16 cellular contexts compared by ENCODE assay signal in the genomic region with DNA sequence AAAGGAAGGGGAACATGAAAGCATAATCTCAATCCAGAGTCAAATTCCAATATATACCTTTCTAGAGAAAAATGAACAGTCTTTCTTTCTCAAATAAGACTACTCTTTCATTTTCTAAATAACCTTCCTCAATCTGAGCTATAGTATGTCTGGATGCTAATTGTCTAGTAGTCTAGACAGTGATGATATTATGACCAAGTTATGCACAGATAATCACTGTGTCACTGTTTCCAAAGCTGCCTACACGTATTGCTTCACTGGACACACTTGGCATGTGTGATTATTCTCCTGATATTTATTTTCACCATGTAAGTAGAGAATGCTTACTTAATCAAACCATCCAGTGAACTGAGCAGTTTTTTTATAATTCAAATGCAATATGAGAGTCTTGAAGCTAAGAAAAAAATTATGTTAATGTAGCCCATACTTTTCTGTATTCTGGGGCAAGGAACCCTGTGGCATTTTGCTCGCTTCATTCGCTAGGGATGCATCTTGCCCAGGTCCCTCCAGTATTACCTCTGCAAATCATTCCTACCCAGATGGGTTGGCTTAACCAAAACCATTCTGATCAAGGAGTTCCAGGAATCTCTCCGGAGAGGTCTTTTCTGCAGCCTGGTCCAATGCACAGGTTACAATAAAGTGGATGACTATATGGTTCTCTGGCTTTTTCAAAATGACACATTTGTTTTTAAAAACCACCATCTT.
DNase-seq lines count a peak whose midpoint lies in the region; ATAC-seq, FAIRE-seq and TF ChIP-seq lines count a peak whose summit lies in the region.
"Had no signal": no experiment of that assay in that cellular context is flagged by ENCODE, and none has a peak within 500 bp of the region (broad histone marks: within the 10 kb centered on the region; RNA-seq: fewer than 3 reads in every experiment).

No MANE protein-coding gene starts in this region.

- peak; percentile 22 for DNase-seq in EL
- peak; percentile 67 for DNase-seq in RCC 7860 (ENCODE audit: low spot score)
- peak; percentile 89 for DNase-seq in fibroblast of gingiva (ENCODE audit: low read depth)
- peak; percentile 66 to 92 for DNase-seq in trophoblast cell
- no peak for DNase-seq in occipital lobe (lab: John Stamatoyannopoulos, UW)
- DNase-seq in nephron progenitor cell: no peak
- DNase-seq: amygdala; CD4-positive, alpha-beta T cell; left colon; naive thymus-derived CD4-positive, alpha-beta T cell; NCI-H1436; NCI-H446 treated with DMSO at 0.1 percent for 48 hours; retina had no signal

- H3K27ac Mint-ChIP-seq in nephron progenitor cell: no peak overlapping the region
- H3K27ac Mint-ChIP-seq: CD4-positive, alpha-beta T cell; GM23338; naive thymus-derived CD4-positive, alpha-beta T cell had no signal

- H3K79me1 ChIP-seq in trophoblast cell (ENCODE audit: low read length): no peaks in the 10 kb centered on the region

- H4K91ac ChIP-seq in trophoblast cell (ENCODE audit: low read depth, low read length): no peak overlapping the region

- no peak overlapping the region for H3K4me2 ChIP-seq in trophoblast cell (ENCODE audit: low read length)
- H3K4me2 ChIP-seq: GM23338 had no signal

- no peak overlapping the region for H2AK5ac ChIP-seq in trophoblast cell (ENCODE audit: low read length)

- no peaks in the 10 kb centered on the region for H3K36me3 Mint-ChIP-seq in nephron progenitor cell (ENCODE audit: low read depth)

- H2AFZ ChIP-seq in trophoblast cell (ENCODE audit: insufficient read depth, low read length, poor library complexity): no peak overlapping the region
- H2AFZ ChIP-seq: GM23338 had no signal

- no CpG with 5 or more reads among the region's 4 CpGs for WGBS in trophoblast cell (ENCODE audit: extremely low coverage, insufficient coverage, insufficient read length)

- peaks cover 2% of the 10 kb centered on the region for H3K9me3 ChIP-seq in trophoblast cell (ENCODE audit: insufficient read depth, low read depth, low read length)

- no peak overlapping the region for H2BK12ac ChIP-seq in trophoblast cell (ENCODE audit: low read length)

- no peaks in the 10 kb centered on the region for H3K4me1 Mint-ChIP-seq in nephron progenitor cell
- H3K4me1 Mint-ChIP-seq: GM23338 had no signal

- no peak overlapping the region for H3K27ac ChIP-seq in trophoblast cell (ENCODE audit: low read depth, low read length)
- H3K27ac ChIP-seq: VCaP had no signal

- H3K27me3 ChIP-seq in trophoblast cell (ENCODE audit: insufficient read depth, low read length): no peaks in the 10 kb centered on the region

- H2BK120ac ChIP-seq in trophoblast cell (ENCODE audit: insufficient read depth, low read length, poor library complexity): no peak overlapping the region

- no peak overlapping the region for H3K4ac ChIP-seq in trophoblast cell (ENCODE audit: low read depth, low read length)

- H3K4me1 ChIP-seq in trophoblast cell (ENCODE audit: control insufficient read depth in 1 of 2, insufficient read depth in 2 of 2, low read length in 2 of 2): peaks cover 0 to 2% of the 10 kb centered on the region in 2 experiments

- H3K4me3 ChIP-seq in trophoblast cell (ENCODE audit: low read depth, low read length): no peak overlapping the region
- H3K4me3 ChIP-seq: GM23338 had no signal

- TF ChIP-seq CTCF in nephron progenitor cell (IDR thresholded peaks at IDR 0.05): no peak

- no peak overlapping the region for H4K12ac ChIP-seq in trophoblast cell (ENCODE audit: low read depth, low read length)

- no peaks in the 10 kb centered on the region for H3K9me3 Mint-ChIP-seq in nephron progenitor cell
- H3K9me3 Mint-ChIP-seq: CD4-positive, alpha-beta T cell; GM23338 had no signal

- peak; percentile 73 for FAIRE-seq in RCC 7860 (lab: Jason Lieb, UNC)

- H4K8ac ChIP-seq in trophoblast cell (ENCODE audit: low read depth, low read length): no peak overlapping the region

- H3K18ac ChIP-seq in trophoblast cell (ENCODE audit: low read length): no peak overlapping the region

- no peak overlapping the region for H3K14ac ChIP-seq in trophoblast cell (ENCODE audit: low read length)

- H3K27me3 Mint-ChIP-seq in nephron progenitor cell (ENCODE audit: low read depth, poor library complexity): peaks cover 13% of the 10 kb centered on the region
- H3K27me3 Mint-ChIP-seq: CD4-positive, alpha-beta T cell had no signal

- no peak overlapping the region for H3K23ac ChIP-seq in trophoblast cell (ENCODE audit: low read length)

- no peaks in the 10 kb centered on the region for H3K36me3 ChIP-seq in trophoblast cell (ENCODE audit: control insufficient read depth in 1 of 2, insufficient read depth in 2 of 2, low read length in 2 of 2)

- no peak for ATAC-seq in HG02610 (IDR thresholded peaks at IDR 0.05; ENCODE audit: unreplicated experiment)
- ATAC-seq: GM23338; left colon; naive thymus-derived CD4-positive, alpha-beta T cell had no signal

- no peaks in the 10 kb centered on the region for H3K79me2 ChIP-seq in trophoblast cell (ENCODE audit: control insufficient read depth, insufficient read depth, low read length, poor library complexity)

- H3K9ac ChIP-seq in trophoblast cell (ENCODE audit: low read length): no peak overlapping the region

- H3K4me3 Mint-ChIP-seq in nephron progenitor cell: no peak overlapping the region
- H3K4me3 Mint-ChIP-seq: CD4-positive, alpha-beta T cell; GM23338 had no signal

- no peak overlapping the region for H2BK5ac ChIP-seq in trophoblast cell (ENCODE audit: low read depth, low read length, poor library complexity)

Comparison
In these comparisons a context has a peak if more than half of its experiments do, and no peak if none do; other contexts are left out.
1. DNase-seq: peak in EL (single experiment), RCC 7860 (single experiment), fibroblast of gingiva (single experiment) and trophoblast cell (2 of 2); none in occipital lobe (single experiment) and nephron progenitor cell (single experiment).